ENCODE assay signal across 29 cellular contexts in genomic region chr6:50457351-50457750, GRCh38.
"Had no signal": no experiment of that assay in that cellular context is flagged by ENCODE, and none has a peak within 500 bp of the region (broad histone marks: within the 10 kb centered on the region; RNA-seq: fewer than 3 reads in every experiment).

No MANE protein-coding gene starts in this region.

- DNase-seq: stimulated activated CD4-positive, alpha-beta T cell treated with anti-CD3 and anti-CD28 coated beads, Interleukin-2, amount 100 ng/mL, for 48 hours; stimulated activated CD4-positive, alpha-beta T cell treated with anti-CD3 and anti-CD28 coated beads, Interleukin-4, amount 100 ng/mL, for 1 hour; stimulated activated CD4-positive, alpha-beta T cell treated with anti-CD3 and anti-CD28 coated beads, Interleukin-4, amount 100 ng/mL, for 24 hours; stimulated activated CD4-positive, alpha-beta T cell treated with anti-CD3 and anti-CD28 coated beads, Interleukin-4, amount 100 ng/mL, for 4 hours; stimulated activated CD8-positive, alpha-beta memory T cell treated with anti-CD3 and anti-CD28 coated beads, Interleukin-4, amount 100 ng/mL, for 48 hours; stimulated activated naive B cell treated with anti-CD40 and anti-IgM and Interleukin-4, amounts not matched to agents 10 μg/mL and 1 μg/mL and 100 μg/mL, for 72 hours; stimulated activated naive CD4-positive, alpha-beta T cell; stimulated activated naive CD4-positive, alpha-beta T cell treated with Interleukin-2 at 50 U/mL for 16 hours; stimulated activated naive CD8-positive, alpha-beta T cell treated with anti-CD3 and anti-CD28 coated beads, Interleukin-15, amount 100 ng/mL, for 72 hours; stimulated activated naive CD8-positive, alpha-beta T cell treated with anti-CD3 and anti-CD28 coated beads, Interleukin-15, Interleukin-2, amounts not matched to agents 100 U/mL and 50 U/mL, for 24 hours; stomach; substantia nigra; testis; thyroid gland; tibial artery; transverse colon; trophoblast cell; upper lobe of left lung; upper lobe of right lung; uterus had no signal

- H3K4me1 Mint-ChIP-seq: stimulated activated effector memory CD8-positive, alpha-beta T cell treated with anti-CD3 and anti-CD28 coated beads, Interleukin-12 subunit alpha, Interleukin-12 subunit beta, amount 100 ng/mL, for 72 hours; stimulated activated memory B cell treated with anti-CD40 and anti-IgM and Interleukin-4, amounts not matched to agents 10 μg/mL and 1 μg/mL and 100 μg/mL, for 72 hours; stimulated activated naive B cell treated with anti-CD40 and anti-IgM and Interleukin-4, amounts not matched to agents 10 μg/mL and 1 μg/mL and 100 μg/mL, for 72 hours; stimulated activated naive CD8-positive, alpha-beta T cell treated with anti-CD3 and anti-CD28 coated beads, Interleukin-15, amount 100 ng/mL, for 72 hours had no signal

- H3K27ac ChIP-seq: stomach, suprapubic skin, testis, thoracic aorta, thyroid gland, tibial artery, tibial nerve, transverse colon, upper lobe of left lung, upper lobe of right lung, uterus, vagina had no signal

- H3K9me3 Mint-ChIP-seq: type B pancreatic cell had no signal

- FAIRE-seq: urothelium cell line had no signal

- H3K4me1 ChIP-seq: stomach, suprapubic skin, testis, thyroid gland, tibial artery, tibial nerve, transverse colon, upper lobe of left lung, upper lobe of right lung, uterus, vagina had no signal

- H3K36me3 Mint-ChIP-seq: stimulated activated effector memory CD8-positive, alpha-beta T cell treated with anti-CD3 and anti-CD28 coated beads, Interleukin-12 subunit alpha, Interleukin-12 subunit beta, amount 100 ng/mL, for 72 hours; stimulated activated memory B cell treated with anti-CD40 and anti-IgM and Interleukin-4, amounts not matched to agents 10 μg/mL and 1 μg/mL and 100 μg/mL, for 72 hours; stimulated activated naive B cell treated with anti-CD40 and anti-IgM and Interleukin-4, amounts not matched to agents 10 μg/mL and 1 μg/mL and 100 μg/mL, for 72 hours; type B pancreatic cell had no signal

- H3K9me3 ChIP-seq: stomach, suprapubic skin, testis, thoracic aorta, thyroid gland, tibial artery, tibial nerve, transverse colon, upper lobe of left lung, upper lobe of right lung, uterus, vagina had no signal

- H3K27me3 ChIP-seq: stomach, suprapubic skin, testis, thyroid gland, tibial artery, tibial nerve, transverse colon, upper lobe of left lung, upper lobe of right lung, uterus, vagina had no signal

- H3K36me3 ChIP-seq: stomach, suprapubic skin, thoracic aorta, thyroid gland, tibial artery, tibial nerve, transverse colon, upper lobe of left lung, upper lobe of right lung, uterus, vagina had no signal

- H3K4me3 ChIP-seq: stomach, suprapubic skin, testis, thoracic aorta, thyroid gland, tibial artery, tibial nerve, transverse colon, upper lobe of left lung, upper lobe of right lung, uterus, vagina had no signal

- ATAC-seq: stimulated activated effector memory CD8-positive, alpha-beta T cell treated with anti-CD3 and anti-CD28 coated beads, Interleukin-12 subunit alpha, Interleukin-12 subunit beta, amount 100 ng/mL, for 72 hours; stimulated activated memory B cell treated with anti-CD40 and anti-IgM and Interleukin-4, amounts not matched to agents 10 μg/mL and 1 μg/mL and 100 μg/mL, for 72 hours; stimulated activated naive B cell treated with anti-CD40 and anti-IgM and Interleukin-4, amounts not matched to agents 10 μg/mL and 1 μg/mL and 100 μg/mL, for 72 hours; stimulated activated naive CD8-positive, alpha-beta T cell treated with anti-CD3 and anti-CD28 coated beads, Interleukin-15, amount 100 ng/mL, for 72 hours; stimulated activated naive CD8-positive, alpha-beta T cell treated with anti-CD3 and anti-CD28 coated beads, Interleukin-15, Interleukin-2, amounts not matched to agents 100 U/mL and 50 U/mL, for 24 hours; upper lobe of right lung had no signal

- H3K27me3 Mint-ChIP-seq: stimulated activated memory B cell treated with anti-CD40 and anti-IgM and Interleukin-4, amounts not matched to agents 10 μg/mL and 1 μg/mL and 100 μg/mL, for 72 hours; stimulated activated naive B cell treated with anti-CD40 and anti-IgM and Interleukin-4, amounts not matched to agents 10 μg/mL and 1 μg/mL and 100 μg/mL, for 72 hours; stimulated activated naive CD8-positive, alpha-beta T cell treated with anti-CD3 and anti-CD28 coated beads, Interleukin-15, amount 100 ng/mL, for 72 hours; stimulated activated naive CD8-positive, alpha-beta T cell treated with anti-CD3 and anti-CD28 coated beads, Interleukin-15, Interleukin-2, amounts not matched to agents 100 ng/mL and 50 ng/mL, for 24 hours; type B pancreatic cell had no signal

- H3K27ac Mint-ChIP-seq: stimulated activated effector memory CD8-positive, alpha-beta T cell treated with anti-CD3 and anti-CD28 coated beads, Interleukin-12 subunit alpha, Interleukin-12 subunit beta, amount 100 ng/mL, for 72 hours; stimulated activated memory B cell treated with anti-CD40 and anti-IgM and Interleukin-4, amounts not matched to agents 10 μg/mL and 1 μg/mL and 100 μg/mL, for 72 hours; stimulated activated naive B cell treated with anti-CD40 and anti-IgM and Interleukin-4, amounts not matched to agents 10 μg/mL and 1 μg/mL and 100 μg/mL, for 72 hours; stimulated activated naive CD8-positive, alpha-beta T cell treated with anti-CD3 and anti-CD28 coated beads, Interleukin-15, amount 100 ng/mL, for 72 hours; stimulated activated naive CD8-positive, alpha-beta T cell treated with anti-CD3 and anti-CD28 coated beads, Interleukin-15, Interleukin-2, amounts not matched to agents 100 ng/mL and 50 ng/mL, for 24 hours; type B pancreatic cell had no signal

- H3K4me3 Mint-ChIP-seq: stimulated activated effector memory CD8-positive, alpha-beta T cell treated with anti-CD3 and anti-CD28 coated beads, Interleukin-12 subunit alpha, Interleukin-12 subunit beta, amount 100 ng/mL, for 72 hours; stimulated activated memory B cell treated with anti-CD40 and anti-IgM and Interleukin-4, amounts not matched to agents 10 μg/mL and 1 μg/mL and 100 μg/mL, for 72 hours; stimulated activated naive B cell treated with anti-CD40 and anti-IgM and Interleukin-4, amounts not matched to agents 10 μg/mL and 1 μg/mL and 100 μg/mL, for 72 hours; stimulated activated naive CD8-positive, alpha-beta T cell treated with anti-CD3 and anti-CD28 coated beads, Interleukin-15, amount 100 ng/mL, for 72 hours; stimulated activated naive CD8-positive, alpha-beta T cell treated with anti-CD3 and anti-CD28 coated beads, Interleukin-15, Interleukin-2, amounts not matched to agents 100 ng/mL and 50 ng/mL, for 24 hours; type B pancreatic cell had no signal
